ENCODE assay signal across 1 cellular context in the genomic region with DNA sequence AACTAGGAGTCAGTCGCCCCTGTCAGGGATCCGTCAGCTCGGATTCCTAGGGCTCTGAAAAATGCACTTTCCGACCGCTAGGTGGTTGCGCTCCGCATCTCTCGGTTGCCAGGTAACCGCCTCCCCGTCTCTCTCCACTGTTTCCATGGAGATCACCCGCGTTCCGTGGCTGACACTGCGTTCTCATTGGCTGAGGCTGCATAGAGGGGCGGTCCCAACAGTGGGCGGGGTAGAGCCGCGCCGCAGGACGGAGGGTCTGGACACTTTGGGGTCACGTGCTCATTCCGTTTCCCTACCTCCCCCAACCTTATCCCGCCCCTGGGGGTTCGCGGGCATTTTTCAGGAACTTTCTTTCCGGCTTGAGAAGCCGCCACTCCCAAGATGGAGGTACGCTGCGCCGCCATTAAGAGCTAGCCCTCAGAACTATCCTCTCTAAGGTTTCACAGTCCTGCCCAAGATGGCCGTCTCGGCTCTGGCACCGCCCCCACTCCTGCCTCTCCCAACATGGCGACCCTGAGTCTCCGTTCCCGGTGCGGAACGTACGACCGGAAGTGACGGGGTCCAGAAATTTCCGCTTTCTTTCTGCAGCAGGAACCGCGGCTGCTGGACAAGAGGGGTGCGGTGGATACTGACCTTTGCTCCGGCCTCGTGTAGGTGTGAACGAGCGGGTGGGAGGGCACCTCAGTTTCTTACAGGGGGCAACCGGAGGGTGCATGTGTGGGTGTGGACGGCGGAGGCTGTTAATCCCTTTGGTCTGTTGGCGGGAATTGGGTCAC.
A peak's percentile ranks its signal among the peaks of the same experiment; 100 is the strongest.
TF ChIP-seq lines count a peak whose summit lies in the region.

A gene (minus strand): TSS at position 65 of the 776 bp plus-strand sequence. CDS start 105 bp downstream, outside the sequence.
A gene with protein sequence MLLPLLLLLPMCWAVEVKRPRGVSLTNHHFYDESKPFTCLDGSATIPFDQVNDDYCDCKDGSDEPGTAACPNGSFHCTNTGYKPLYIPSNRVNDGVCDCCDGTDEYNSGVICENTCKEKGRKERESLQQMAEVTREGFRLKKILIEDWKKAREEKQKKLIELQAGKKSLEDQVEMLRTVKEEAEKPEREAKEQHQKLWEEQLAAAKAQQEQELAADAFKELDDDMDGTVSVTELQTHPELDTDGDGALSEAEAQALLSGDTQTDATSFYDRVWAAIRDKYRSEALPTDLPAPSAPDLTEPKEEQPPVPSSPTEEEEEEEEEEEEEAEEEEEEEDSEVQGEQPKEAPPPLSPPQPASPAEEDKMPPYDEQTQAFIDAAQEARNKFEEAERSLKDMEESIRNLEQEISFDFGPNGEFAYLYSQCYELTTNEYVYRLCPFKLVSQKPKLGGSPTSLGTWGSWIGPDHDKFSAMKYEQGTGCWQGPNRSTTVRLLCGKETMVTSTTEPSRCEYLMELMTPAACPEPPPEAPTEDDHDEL (plus strand): TSS at position 579 of the 776 bp plus-strand sequence. CDS start 483 bp downstream, outside the sequence.

TF ChIP-seq in IMR-90, 13 proteins besides CTCF, POLR2A, EP300 and RAD21:
- peak; percentile 40; the same call in 1 of the 2 replicates for TF ChIP-seq MXI1 (IDR thresholded peaks at IDR 0.05; ENCODE audit: borderline replicate concordance, low read depth, low read length)
- TF ChIP-seq, protein P1, sequence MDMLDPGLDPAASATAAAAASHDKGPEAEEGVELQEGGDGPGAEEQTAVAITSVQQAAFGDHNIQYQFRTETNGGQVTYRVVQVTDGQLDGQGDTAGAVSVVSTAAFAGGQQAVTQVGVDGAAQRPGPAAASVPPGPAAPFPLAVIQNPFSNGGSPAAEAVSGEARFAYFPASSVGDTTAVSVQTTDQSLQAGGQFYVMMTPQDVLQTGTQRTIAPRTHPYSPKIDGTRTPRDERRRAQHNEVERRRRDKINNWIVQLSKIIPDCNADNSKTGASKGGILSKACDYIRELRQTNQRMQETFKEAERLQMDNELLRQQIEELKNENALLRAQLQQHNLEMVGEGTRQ (IDR thresholded peaks at IDR 0.05; ENCODE audit: low read depth, low read length), result peak; percentile 98
- 0 out of 2 replicates have a peak, but pooled peaks have one; percentile 45 for TF ChIP-seq CHD1 (IDR thresholded peaks at IDR 0.05; ENCODE audit: low read depth, low read length)
- TF ChIP-seq, protein P2, sequence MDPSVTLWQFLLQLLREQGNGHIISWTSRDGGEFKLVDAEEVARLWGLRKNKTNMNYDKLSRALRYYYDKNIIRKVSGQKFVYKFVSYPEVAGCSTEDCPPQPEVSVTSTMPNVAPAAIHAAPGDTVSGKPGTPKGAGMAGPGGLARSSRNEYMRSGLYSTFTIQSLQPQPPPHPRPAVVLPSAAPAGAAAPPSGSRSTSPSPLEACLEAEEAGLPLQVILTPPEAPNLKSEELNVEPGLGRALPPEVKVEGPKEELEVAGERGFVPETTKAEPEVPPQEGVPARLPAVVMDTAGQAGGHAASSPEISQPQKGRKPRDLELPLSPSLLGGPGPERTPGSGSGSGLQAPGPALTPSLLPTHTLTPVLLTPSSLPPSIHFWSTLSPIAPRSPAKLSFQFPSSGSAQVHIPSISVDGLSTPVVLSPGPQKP (IDR thresholded peaks at IDR 0.05; ENCODE audit: borderline replicate concordance, low read depth, low read length), result no peak
- TF ChIP-seq RFX5 (IDR thresholded peaks at IDR 0.05; ENCODE audit: low read depth, low read length), result no peak; the same call in 1 of the 2 replicates
- no peak for TF ChIP-seq CEBPB (IDR thresholded peaks at IDR 0.05; ENCODE audit: low read depth, low read length)
- TF ChIP-seq BHLHE40 (IDR thresholded peaks at IDR 0.05; ENCODE audit: low read depth, low read length), result peak; percentile 90
- peak; percentile 5; the same call in 1 of the 2 replicates for TF ChIP-seq SMC3 (IDR thresholded peaks at IDR 0.05; ENCODE audit: low read depth, low read length)
- 0 out of 2 replicates have a peak, but pooled peaks have one; percentile 14 for TF ChIP-seq FOS (IDR thresholded peaks at IDR 0.05; ENCODE audit: low read depth, low read length)
- no peak for TF ChIP-seq MAFK (IDR thresholded peaks at IDR 0.05; ENCODE audit: low read depth, low read length)
- TF ChIP-seq NFE2L2 (IDR thresholded peaks at IDR 0.05; ENCODE audit: low read depth, low read length), result no peak
- TF ChIP-seq MAZ (IDR thresholded peaks at IDR 0.05; ENCODE audit: borderline replicate concordance, low read depth, low read length), result peak; percentile 86; the same call in 1 of the 2 replicates
- no peak for TF ChIP-seq RCOR1 (IDR thresholded peaks at IDR 0.05; ENCODE audit: insufficient replicate concordance, low read length)
